ENCODE assay signal across 1 cellular context in the genomic region with DNA sequence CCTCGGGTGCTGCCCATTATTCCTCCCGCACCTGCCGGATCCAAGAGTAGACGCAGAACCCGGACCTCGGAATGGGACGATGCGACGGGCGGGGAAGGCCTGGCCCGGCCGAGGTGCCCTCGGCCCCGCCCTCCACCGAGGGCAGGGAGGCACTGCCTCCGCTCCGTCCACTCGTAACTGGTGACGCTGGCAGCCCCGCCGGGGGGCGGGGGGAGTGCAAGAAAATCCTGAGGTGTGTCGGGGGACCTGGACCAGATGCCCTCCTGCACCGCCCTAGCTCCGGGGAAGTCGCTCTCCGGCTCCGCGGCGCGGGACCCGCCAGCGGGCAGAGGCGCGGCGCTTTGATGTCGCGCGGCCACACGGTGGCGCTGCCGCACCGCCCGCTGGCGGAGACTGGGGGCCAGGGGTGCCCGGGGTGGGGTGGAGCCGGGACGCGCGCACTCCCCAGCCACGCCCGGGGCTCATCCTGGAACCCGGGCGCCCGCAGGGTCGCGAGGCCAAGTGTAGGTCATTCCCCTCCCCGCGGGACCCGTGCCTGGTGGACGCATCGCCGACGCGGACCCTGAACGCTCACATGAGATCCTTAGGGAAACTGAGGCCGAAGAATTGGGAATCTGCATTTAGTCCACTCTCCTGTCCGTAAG.
TF ChIP-seq lines count a peak whose summit lies in the region.

No MANE protein-coding gene starts in this region.

TF ChIP-seq in HepG2, 621 proteins besides CTCF, POLR2A, EP300 and RAD21 (continued from another document and continues in another):
- TF ChIP-seq FOXO1 (CRISPR knock-in tag; IDR thresholded peaks at IDR 0.05): no peak; the same call in 1 of the 2 replicates
- peak; percentile 70 for TF ChIP-seq HNRNPLL (IDR thresholded peaks at IDR 0.05; ENCODE audit: low read depth, low read length, poor library complexity, severe bottlenecking)
- no peak for TF ChIP-seq AKAP8 (CRISPR knock-in tag; IDR thresholded peaks at IDR 0.05)
- TF ChIP-seq, protein P1, sequence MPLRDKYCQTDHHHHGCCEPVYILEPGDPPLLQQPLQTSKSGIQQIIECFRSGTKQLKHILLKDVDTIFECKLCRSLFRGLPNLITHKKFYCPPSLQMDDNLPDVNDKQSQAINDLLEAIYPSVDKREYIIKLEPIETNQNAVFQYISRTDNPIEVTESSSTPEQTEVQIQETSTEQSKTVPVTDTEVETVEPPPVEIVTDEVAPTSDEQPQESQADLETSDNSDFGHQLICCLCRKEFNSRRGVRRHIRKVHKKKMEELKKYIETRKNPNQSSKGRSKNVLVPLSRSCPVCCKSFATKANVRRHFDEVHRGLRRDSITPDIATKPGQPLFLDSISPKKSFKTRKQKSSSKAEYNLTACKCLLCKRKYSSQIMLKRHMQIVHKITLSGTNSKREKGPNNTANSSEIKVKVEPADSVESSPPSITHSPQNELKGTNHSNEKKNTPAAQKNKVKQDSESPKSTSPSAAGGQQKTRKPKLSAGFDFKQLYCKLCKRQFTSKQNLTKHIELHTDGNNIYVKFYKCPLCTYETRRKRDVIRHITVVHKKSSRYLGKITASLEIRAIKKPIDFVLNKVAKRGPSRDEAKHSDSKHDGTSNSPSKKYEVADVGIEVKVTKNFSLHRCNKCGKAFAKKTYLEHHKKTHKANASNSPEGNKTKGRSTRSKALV (CRISPR knock-in tag; IDR thresholded peaks at IDR 0.05): no peak
- TF ChIP-seq TAF15 (IDR thresholded peaks at IDR 0.05; ENCODE audit: low read depth, low read length, poor library complexity, severe bottlenecking): no peak
- TF ChIP-seq PITX1 (CRISPR knock-in tag; IDR thresholded peaks at IDR 0.05): no peak
- peak; percentile 50; the same call in 1 of the 2 replicates for TF ChIP-seq TAF1 (CRISPR knock-in tag; IDR thresholded peaks at IDR 0.05)
- TF ChIP-seq GRHL1 (CRISPR knock-in tag; conservative IDR thresholded peaks at IDR 0.05): no peak
- TF ChIP-seq ZNF235 (CRISPR knock-in tag; IDR thresholded peaks at IDR 0.05; ENCODE audit: borderline replicate concordance): peak; percentile 84; the same call in 1 of the 2 replicates
- TF ChIP-seq ZXDC (CRISPR knock-in tag; IDR thresholded peaks at IDR 0.05): no peak
- no peak for TF ChIP-seq NFKBIZ (CRISPR knock-in tag; IDR thresholded peaks at IDR 0.05)
- no peak for TF ChIP-seq AGO1 (IDR thresholded peaks at IDR 0.05; ENCODE audit: low read depth, low read length, poor library complexity, severe bottlenecking)
- peak; percentile 17; the same call in 1 of the 2 replicates for TF ChIP-seq BORCS8-MEF2B (CRISPR knock-in tag; IDR thresholded peaks at IDR 0.05)
- peak; percentile 92 for TF ChIP-seq KDM5B (CRISPR knock-in tag; IDR thresholded peaks at IDR 0.05; ENCODE audit: borderline replicate concordance)
- no peak for TF ChIP-seq THYN1 (CRISPR knock-in tag; IDR thresholded peaks at IDR 0.05; ENCODE audit: borderline replicate concordance, low read depth)
- TF ChIP-seq, protein P2, sequence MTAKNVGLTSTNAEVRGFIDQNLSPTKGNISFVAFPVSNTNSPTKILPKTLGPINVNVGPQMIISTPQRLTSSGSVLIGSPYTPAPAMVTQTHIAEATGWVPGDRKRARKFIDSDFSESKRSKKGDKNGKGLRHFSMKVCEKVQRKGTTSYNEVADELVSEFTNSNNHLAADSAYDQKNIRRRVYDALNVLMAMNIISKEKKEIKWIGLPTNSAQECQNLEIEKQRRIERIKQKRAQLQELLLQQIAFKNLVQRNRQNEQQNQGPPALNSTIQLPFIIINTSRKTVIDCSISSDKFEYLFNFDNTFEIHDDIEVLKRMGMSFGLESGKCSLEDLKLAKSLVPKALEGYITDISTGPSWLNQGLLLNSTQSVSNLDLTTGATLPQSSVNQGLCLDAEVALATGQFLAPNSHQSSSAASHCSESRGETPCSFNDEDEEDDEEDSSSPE (CRISPR knock-in tag; IDR thresholded peaks at IDR 0.05): 0 out of 2 replicates have a peak, but pooled peaks have one; percentile 26
- TF ChIP-seq ZSCAN5A (CRISPR knock-in tag; IDR thresholded peaks at IDR 0.05; ENCODE audit: borderline replicate concordance): 0 out of 2 replicates have a peak, but pooled peaks have one; percentile 47
- TF ChIP-seq ZNF687 (CRISPR knock-in tag; IDR thresholded peaks at IDR 0.05): peak; percentile 82
- no peak for TF ChIP-seq KLF11 (CRISPR knock-in tag; IDR thresholded peaks at IDR 0.05)
- no peak for TF ChIP-seq MIXL1 (CRISPR knock-in tag; IDR thresholded peaks at IDR 0.05)
- TF ChIP-seq, protein P3, sequence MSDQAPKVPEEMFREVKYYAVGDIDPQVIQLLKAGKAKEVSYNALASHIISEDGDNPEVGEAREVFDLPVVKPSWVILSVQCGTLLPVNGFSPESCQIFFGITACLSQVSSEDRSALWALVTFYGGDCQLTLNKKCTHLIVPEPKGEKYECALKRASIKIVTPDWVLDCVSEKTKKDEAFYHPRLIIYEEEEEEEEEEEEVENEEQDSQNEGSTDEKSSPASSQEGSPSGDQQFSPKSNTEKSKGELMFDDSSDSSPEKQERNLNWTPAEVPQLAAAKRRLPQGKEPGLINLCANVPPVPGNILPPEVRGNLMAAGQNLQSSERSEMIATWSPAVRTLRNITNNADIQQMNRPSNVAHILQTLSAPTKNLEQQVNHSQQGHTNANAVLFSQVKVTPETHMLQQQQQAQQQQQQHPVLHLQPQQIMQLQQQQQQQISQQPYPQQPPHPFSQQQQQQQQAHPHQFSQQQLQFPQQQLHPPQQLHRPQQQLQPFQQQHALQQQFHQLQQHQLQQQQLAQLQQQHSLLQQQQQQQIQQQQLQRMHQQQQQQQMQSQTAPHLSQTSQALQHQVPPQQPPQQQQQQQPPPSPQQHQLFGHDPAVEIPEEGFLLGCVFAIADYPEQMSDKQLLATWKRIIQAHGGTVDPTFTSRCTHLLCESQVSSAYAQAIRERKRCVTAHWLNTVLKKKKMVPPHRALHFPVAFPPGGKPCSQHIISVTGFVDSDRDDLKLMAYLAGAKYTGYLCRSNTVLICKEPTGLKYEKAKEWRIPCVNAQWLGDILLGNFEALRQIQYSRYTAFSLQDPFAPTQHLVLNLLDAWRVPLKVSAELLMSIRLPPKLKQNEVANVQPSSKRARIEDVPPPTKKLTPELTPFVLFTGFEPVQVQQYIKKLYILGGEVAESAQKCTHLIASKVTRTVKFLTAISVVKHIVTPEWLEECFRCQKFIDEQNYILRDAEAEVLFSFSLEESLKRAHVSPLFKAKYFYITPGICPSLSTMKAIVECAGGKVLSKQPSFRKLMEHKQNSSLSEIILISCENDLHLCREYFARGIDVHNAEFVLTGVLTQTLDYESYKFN (CRISPR knock-in tag; conservative IDR thresholded peaks at IDR 0.05): no peak
- TF ChIP-seq SMARCC2 (IDR thresholded peaks at IDR 0.05): no peak
- no peak for TF ChIP-seq MBNL3 (CRISPR knock-in tag; conservative IDR thresholded peaks at IDR 0.05)
- TF ChIP-seq UBTF (CRISPR knock-in tag; IDR thresholded peaks at IDR 0.05): peak; percentile 60; the same call in 1 of the 2 replicates
- TF ChIP-seq SAP130 (CRISPR knock-in tag; IDR thresholded peaks at IDR 0.05; ENCODE audit: low read depth): peak; percentile 9; the same call in 1 of the 2 replicates
- TF ChIP-seq HOXA3 (CRISPR knock-in tag; IDR thresholded peaks at IDR 0.05): peak; percentile 12; the same call in 1 of the 2 replicates
- no peak for TF ChIP-seq ZKSCAN1 (IDR thresholded peaks at IDR 0.05; ENCODE audit: low read length)
- TF ChIP-seq ARID2 (CRISPR knock-in tag; IDR thresholded peaks at IDR 0.05; ENCODE audit: borderline replicate concordance): 0 out of 2 replicates have a peak, but pooled peaks have one; percentile 28
- TF ChIP-seq NR2C2 (CRISPR knock-in tag; IDR thresholded peaks at IDR 0.05; ENCODE audit: borderline replicate concordance): no peak
- no peak for TF ChIP-seq ZFP36 (IDR thresholded peaks at IDR 0.05; ENCODE audit: borderline replicate concordance, low read depth, low read length, partially characterized antibody)
- no peak for TF ChIP-seq SMAD9 (CRISPR knock-in tag; IDR thresholded peaks at IDR 0.05)
- 0 out of 4 replicates have a peak, but pooled peaks of 1 of the 2 experiments have one; percentile 22 for TF ChIP-seq NR2F1 (CRISPR knock-in tag; IDR thresholded peaks at IDR 0.05)
